ENCODE assay signal across 34 cellular contexts in genomic region chr22:16608931-16609330, GRCh38. TPM values are rescaled to one million over a fixed set of nuclear protein-coding genes. Genes with fewer than 3 reads are reported as not detected.
A peak's percentile ranks its signal among the peaks of the same experiment; 100 is the strongest.
DNase-seq lines count a peak whose midpoint lies in the region; ATAC-seq, FAIRE-seq and TF ChIP-seq lines count a peak whose summit lies in the region.
"Had no signal": no experiment of that assay in that cellular context is flagged by ENCODE, and none has a peak within 500 bp of the region (broad histone marks: within the 10 kb centered on the region; RNA-seq: fewer than 3 reads in every experiment).

No MANE protein-coding gene starts in this region.

- no peak for TF ChIP-seq CTCF in mammary epithelial cell (conservative IDR thresholded peaks at IDR 0.05 in 1 of 2, IDR thresholded peaks at IDR 0.05 in 1 of 2; ENCODE audit: extremely low read depth in 1 of 2, insufficient read depth in 1 of 2, low read depth in 1 of 2, low read length in 2 of 2)

- H3K79me2 ChIP-seq in mammary epithelial cell (ENCODE audit: insufficient read depth, low read length) = peaks cover 42% of the 10 kb centered on the region

- H3K4me3 ChIP-seq in HUES6 (ENCODE audit: low read depth, low read length) (peak overlapping the region; percentile 35; the same call in 1 of the 2 replicates), mammary epithelial cell (replicated peaks in 1 of 3; ENCODE audit: insufficient read depth in 1 of 3, low read depth in 2 of 3, low read length in 3 of 3) (peak overlapping the region; percentile 36 to 49 (median 39)), right cardiac atrium (ENCODE audit: low read length) (peak overlapping the region; percentile 37), subcutaneous abdominal adipose tissue (ENCODE audit: low read depth in 1 of 5, low read length in 5 of 5) (peak overlapping the region in 4 of 5 donors; percentile 14 to 51 (median 34)), small intestine (ENCODE audit: low read depth in 1 of 2, low read length in 2 of 2) (no peak overlapping the region)
- H3K4me3 ChIP-seq: BLaER1 treated with 17β-estradiol and CSF1 and Interleukin-3, amounts not matched to agents 10 nM and 100 nM; cardiac muscle cell; colonic mucosa; SJSA1 had no signal

- H3K4me1 ChIP-seq in HUES6 (ENCODE audit: control insufficient read depth, insufficient read depth, low read length) (no peaks in the 10 kb centered on the region), mammary epithelial cell (ENCODE audit: insufficient read depth, low read length) (no peaks in the 10 kb centered on the region), right cardiac atrium (ENCODE audit: control insufficient read depth, insufficient read depth, low read length) (no peaks in the 10 kb centered on the region), subcutaneous abdominal adipose tissue (ENCODE audit: control insufficient read depth in 5 of 5, insufficient read depth in 5 of 5, low read length in 5 of 5) (peaks cover 0 to 21% (median 6%) of the 10 kb centered on the region in 5 donors), small intestine (ENCODE audit: control insufficient read depth in 2 of 2, insufficient read depth in 1 of 2, low read depth in 1 of 2, low read length in 1 of 2) (no peaks in the 10 kb centered on the region)
- H3K4me1 ChIP-seq: colonic mucosa, SJSA1 had no signal

- DNase-seq in mammary epithelial cell = no peak
- peak in 2 of 3 donors; percentile 44 to 48 for DNase-seq in right cardiac atrium
- DNase-seq in activated effector memory CD4-positive, alpha-beta T cell treated with anti-CD3 and anti-CD28 coated beads, Interleukin-2, amount 50 U/mL, for 16 hours = no peak
- no peak for DNase-seq in small intestine
- DNase-seq: activated CD4-positive, alpha-beta T cell treated with anti-CD3 and anti-CD28 coated beads for 36 hours; activated CD8-positive, alpha-beta T cell treated with anti-CD3 and anti-CD28 coated beads for 36 hours; aorta; colonic mucosa; effector CD8-positive, alpha-beta T cell; EL; HCEC 1CT; NCI-H1048; NCI-H1694; NCI-H446 treated with DMSO at 0.1 percent for 48 hours; NCI-H82; ovary; stimulated activated CD4-positive, alpha-beta T cell treated with anti-CD3 and anti-CD28 coated beads, Interleukin-12 subunit alpha, Interleukin-12 subunit beta, amount 100 ng/mL, for 4 hours; stimulated activated CD4-positive, alpha-beta T cell treated with anti-CD3 and anti-CD28 coated beads, Interleukin-2, amount 100 ng/mL, for 48 hours; stimulated activated naive CD8-positive, alpha-beta T cell treated with anti-CD3 and anti-CD28 coated beads, Interleukin-15, amount 100 ng/mL, for 72 hours; T1000 had no signal

- H3K9ac ChIP-seq in HUES6 (ENCODE audit: low read length) = no peak overlapping the region
- no peak overlapping the region for H3K9ac ChIP-seq in mammary epithelial cell (ENCODE audit: insufficient read depth, low read length)
- H3K9ac ChIP-seq in subcutaneous abdominal adipose tissue (ENCODE audit: low read length in 5 of 5) = peak overlapping the region in 1 of 5 donors; percentile 32
- H3K9ac ChIP-seq: BLaER1 treated with 17β-estradiol and CSF1 and Interleukin-3, amounts not matched to agents 10 nM and 100 nM had no signal

- WGBS in mammary epithelial cell (ENCODE audit: low coverage, missing lambda C conversion rate) = 20% methylated on average over 2 of the region's 22 CpGs
- WGBS in right cardiac atrium = 11% methylated on average over 22 of the region's 22 CpGs
- WGBS in small intestine, 3 donors = 12 to 27% (median 26%) methylated on average over 22 of the region's 22 CpGs

- H3K36me3 ChIP-seq in HUES6 (ENCODE audit: control insufficient read depth, insufficient read depth, low read length) (no peaks in the 10 kb centered on the region), mammary epithelial cell (ENCODE audit: insufficient read depth, low read length) (no peaks in the 10 kb centered on the region), subcutaneous abdominal adipose tissue (ENCODE audit: control insufficient read depth in 5 of 5, insufficient read depth in 5 of 5, low read length in 5 of 5) (no peaks in the 10 kb centered on the region), small intestine (ENCODE audit: control insufficient read depth in 2 of 2, insufficient read depth in 2 of 2, low read length in 2 of 2) (no peaks in the 10 kb centered on the region)
- H3K36me3 ChIP-seq: cardiac muscle cell, colonic mucosa, ovary, SJSA1, tibial nerve had no signal

- in situ Hi-C loops in mammary epithelial cell (cut with MboI; ENCODE audit: low sequenced_read_pairs in 2 of 2) = no loop called here

- ATAC-seq in right cardiac atrium = peak; percentile 54 to 71
- no peak for ATAC-seq in GM18520 (IDR thresholded peaks at IDR 0.05; ENCODE audit: unreplicated experiment)
- ATAC-seq: activated CD4-positive, alpha-beta T cell treated with anti-CD3 and anti-CD28 coated beads for 36 hours; activated CD8-positive, alpha-beta T cell treated with anti-CD3 and anti-CD28 coated beads for 36 hours had no signal

- H3K27me3 ChIP-seq in HUES6 (ENCODE audit: control insufficient read depth, insufficient read depth, low read length) (no peaks in the 10 kb centered on the region; the same call in 1 of the 2 replicates), mammary epithelial cell (ENCODE audit: insufficient read depth, low read length) (no peaks in the 10 kb centered on the region), right cardiac atrium (ENCODE audit: control insufficient read depth, insufficient read depth) (no peaks in the 10 kb centered on the region), subcutaneous abdominal adipose tissue (ENCODE audit: control insufficient read depth in 5 of 5, insufficient read depth in 4 of 5, low read length in 5 of 5) (peaks cover 0 to 11% (median 0%) of the 10 kb centered on the region in 5 donors), small intestine (ENCODE audit: control insufficient read depth in 2 of 2, insufficient read depth in 2 of 2, low read length in 2 of 2) (peaks cover 0 to 3% of the 10 kb centered on the region in 2 donors)
- H3K27me3 ChIP-seq: cardiac muscle cell, colonic mucosa, ovary, SJSA1 had no signal

- H2AFZ ChIP-seq in mammary epithelial cell (ENCODE audit: low read depth, low read length) = peak overlapping the region; percentile 69

- H3K9me3 ChIP-seq in HUES6 (ENCODE audit: control insufficient read depth, insufficient read depth, low read depth, low read length) = peaks cover 18% of the 10 kb centered on the region; the same call in 1 of the 2 replicates
- H3K9me3 ChIP-seq in mammary epithelial cell (replicated peaks; ENCODE audit: insufficient read depth, low read length) = no peaks in the 10 kb centered on the region
- no peaks in the 10 kb centered on the region for H3K9me3 ChIP-seq in right cardiac atrium (ENCODE audit: control insufficient read depth, low read length)
- no peaks in the 10 kb centered on the region for H3K9me3 ChIP-seq in subcutaneous abdominal adipose tissue (ENCODE audit: control insufficient read depth in 5 of 5, low read length in 5 of 5)
- no peaks in the 10 kb centered on the region for H3K9me3 ChIP-seq in small intestine (ENCODE audit: control insufficient read depth, low read depth)
- H3K9me3 ChIP-seq: colonic mucosa, SJSA1 had no signal

- CTCF ChIA-PET in mammary epithelial cell (lab: Charles Lee; ENCODE audit: low non-redundant PET) = no interaction called here

- dilution Hi-C loops in mammary epithelial cell (cut with HindIII; ENCODE audit: low sequenced_read_pairs) = no loop called here

- no peaks in the 10 kb centered on the region for H4K20me1 ChIP-seq in mammary epithelial cell (ENCODE audit: insufficient read depth, low read length)

- H3K4me2 ChIP-seq in mammary epithelial cell (ENCODE audit: insufficient read depth, low read depth, low read length) = peak overlapping the region; percentile 78
- H3K4me2 ChIP-seq: BLaER1 treated with 17β-estradiol and CSF1 and Interleukin-3, amounts not matched to agents 10 nM and 100 nM had no signal

- H3K27ac ChIP-seq in HUES6 (ENCODE audit: low read depth, low read length) = no peak overlapping the region
- peak overlapping the region; percentile 40 for H3K27ac ChIP-seq in mammary epithelial cell (ENCODE audit: insufficient read depth, low read depth, low read length)
- no peak overlapping the region for H3K27ac ChIP-seq in right cardiac atrium (ENCODE audit: low read length)
- H3K27ac ChIP-seq in subcutaneous abdominal adipose tissue (ENCODE audit: low read depth, low read length) = no peak overlapping the region
- H3K27ac ChIP-seq in small intestine (ENCODE audit: low read depth in 1 of 2, low read length in 1 of 2) = no peak overlapping the region
- H3K27ac ChIP-seq: BLaER1 treated with 17β-estradiol and CSF1 and Interleukin-3, amounts not matched to agents 10 nM and 100 nM; cardiac muscle cell; colonic mucosa; epithelial cell of prostate; ovary; SJSA1; tibial nerve; VCaP had no signal

- BruUV-seq in mammary epithelial cell (replicated peaks; lab: Mats Ljungman, UMichigan) = no TSS peak

- no peak for FAIRE-seq in small intestine (lab: Jason Lieb, UNC)

- intact Hi-C loops in mammary epithelial cell (cut with micrococcal nuclease) = no loop called here
- intact Hi-C loops in right cardiac atrium (cut with DNase I) = no loop called here

RNA-seq across cellular contexts. Expression of gene CCT8L2, which starts 16.3 kb away (rescaled TPM):
- not detected for total RNA-seq in mammary epithelial cell
- polyA plus RNA-seq in mammary epithelial cell = not detected
- polyA minus RNA-seq in mammary epithelial cell = not detected
- not detected for total RNA-seq in right cardiac atrium
- not detected for polyA plus RNA-seq in right cardiac atrium
- polyA plus RNA-seq in small intestine = not detected
- total RNA-seq: activated CD4-positive, alpha-beta T cell treated with anti-CD3 and anti-CD28 coated beads for 36 hours; activated CD8-positive, alpha-beta T cell treated with anti-CD3 and anti-CD28 coated beads for 36 hours; activated T-helper 2 cell treated with anti-CD3 and anti-CD28 coated beads, Interferon-gamma antibody, Interleukin-2, Interleukin-4, amounts not matched to agents 10 μg/mL and 5 μg/mL and 100 μg/mL, durations not matched to agents 14 hours and 24 hours and 36 hours; aorta; cardiac muscle cell; colonic mucosa; neural crest cell; ovary; renal cortical epithelial cell; RPMI7951; SJSA1; tibial nerve had no signal
- polyA plus RNA-seq: aorta, cardiac muscle cell, IgD-negative memory B cell, ovary had no signal

Comparison
In these comparisons a context has a peak if more than half of its experiments do, and no peak if none do; other contexts are left out.
1. H3K4me3 ChIP-seq: peak in HUES6 (single experiment), mammary epithelial cell (3 of 3), right cardiac atrium (single experiment) and subcutaneous abdominal adipose tissue (4 of 5); none in small intestine (0 of 2).
2. DNase-seq: peak in right cardiac atrium (2 of 3); none in mammary epithelial cell (single experiment), activated effector memory CD4-positive, alpha-beta T cell treated with anti-CD3 and anti-CD28 coated beads, Interleukin-2, amount 50 U/mL, for 16 hours (single experiment) and small intestine (single experiment).